ENCODE assay signal across 21 cellular contexts in genomic region chr1:7984826-7985225, GRCh38. TPM values are rescaled to one million over a fixed set of nuclear protein-coding genes. Genes with fewer than 3 reads are reported as not detected.
DNase-seq lines count a peak whose midpoint lies in the region; ATAC-seq, FAIRE-seq and TF ChIP-seq lines count a peak whose summit lies in the region.
"Had no signal": no experiment of that assay in that cellular context is flagged by ENCODE, and none has a peak within 500 bp of the region (broad histone marks: within the 10 kb centered on the region; RNA-seq: fewer than 3 reads in every experiment).

No MANE protein-coding gene starts in this region.

- H3K36me3 ChIP-seq in cardiac muscle cell = peaks cover 17% of the 10 kb centered on the region
- peaks cover 30 to 46% of the 10 kb centered on the region in 2 donors for H3K36me3 ChIP-seq in kidney (ENCODE audit: control insufficient read depth in 1 of 2, insufficient read depth in 2 of 2, low read length in 2 of 2)
- peaks cover 4 to 62% of the 10 kb centered on the region in 2 donors for H3K36me3 ChIP-seq in psoas muscle (ENCODE audit: insufficient read depth in 1 of 2, low read depth in 1 of 2)

- H3K9ac ChIP-seq in kidney (ENCODE audit: low read length in 2 of 2) = no peak overlapping the region
- H3K9ac ChIP-seq: GM23248, KMS-11 had no signal

- H3K4me3 Mint-ChIP-seq in nephron progenitor cell = no peak overlapping the region
- H3K4me3 Mint-ChIP-seq: B cell, CD14-positive monocyte had no signal

- no peak for TF ChIP-seq CTCF in cardiac muscle cell (IDR thresholded peaks at IDR 0.05; ENCODE audit: low read depth, low read length)
- no peak for TF ChIP-seq CTCF in nephron progenitor cell (IDR thresholded peaks at IDR 0.05)
- TF ChIP-seq CTCF in kidney (IDR thresholded peaks at IDR 0.05; ENCODE audit: borderline replicate concordance, extremely low read depth, insufficient read depth) = no peak
- TF ChIP-seq CTCF in psoas muscle (IDR thresholded peaks at IDR 0.05) = no peak

- H3K9me3 ChIP-seq in cardiac muscle cell (ENCODE audit: low read depth) = no peaks in the 10 kb centered on the region
- H3K9me3 ChIP-seq in kidney (ENCODE audit: control insufficient read depth in 1 of 2, low read length in 2 of 2) = no peaks in the 10 kb centered on the region
- no peaks in the 10 kb centered on the region for H3K9me3 ChIP-seq in psoas muscle
- H3K9me3 ChIP-seq: A549, HAP-1, SJSA1 had no signal

- H3K27me3 ChIP-seq in cardiac muscle cell (no peaks in the 10 kb centered on the region), psoas muscle (ENCODE audit: insufficient read depth in 3 of 3, low read length in 2 of 3) (no peaks in the 10 kb centered on the region)
- H3K27me3 ChIP-seq: SJSA1 had no signal

- peak overlapping the region; percentile 34 for H3K27ac ChIP-seq in cardiac muscle cell
- no peak overlapping the region for H3K27ac ChIP-seq in kidney (ENCODE audit: low read depth in 2 of 2, low read length in 2 of 2)
- H3K27ac ChIP-seq in psoas muscle = no peak overlapping the region
- H3K27ac ChIP-seq: GM23248, KMS-11, SJSA1 had no signal

- H3K36me3 Mint-ChIP-seq in nephron progenitor cell (ENCODE audit: low read depth) = peaks cover 59% of the 10 kb centered on the region

- peaks cover 26% of the 10 kb centered on the region for H3K4me1 Mint-ChIP-seq in nephron progenitor cell

- H3K27me3 Mint-ChIP-seq in nephron progenitor cell (ENCODE audit: low read depth, poor library complexity) = no peaks in the 10 kb centered on the region
- H3K27me3 Mint-ChIP-seq: B cell had no signal

- DNase-seq in cardiac muscle cell (ENCODE audit: low read depth in 1 of 2, low spot score in 1 of 2) = no peak
- no peak for DNase-seq in left ventricle myocardium superior
- peak; percentile 58 for DNase-seq in NCI-H2227 (lab: John Stamatoyannopoulos, UW; ENCODE audit: unreplicated experiment)
- no peak for DNase-seq in nephron progenitor cell
- no peak for DNase-seq in kidney
- no peak for DNase-seq in psoas muscle
- DNase-seq in hippocampal formation (lab: John Stamatoyannopoulos, UW) = no peak
- DNase-seq in DMS53 (lab: John Stamatoyannopoulos, UW) = no peak
- DNase-seq: GM23248, NCI-H1092 treated with DMSO at 0.1 percent for 48 hours, NCI-H1694, NCI-H526 treated with DMSO at 0.1 percent for 48 hours, OCI-M1 had no signal

- H3K4me1 ChIP-seq in cardiac muscle cell (ENCODE audit: low read depth) (peaks cover 18% of the 10 kb centered on the region), kidney (ENCODE audit: control insufficient read depth in 1 of 2, insufficient read depth in 1 of 2, low read depth in 1 of 2, low read length in 2 of 2) (peaks cover 0 to 3% of the 10 kb centered on the region in 2 donors), psoas muscle (peaks cover 15% of the 10 kb centered on the region)
- H3K4me1 ChIP-seq: HAP-1 had no signal

- 94 to 95% (median 94%) methylated on average over 15 of the region's 15 CpGs for WGBS in psoas muscle, 3 donors

- intact Hi-C loops in left ventricle myocardium superior (cut with micrococcal nuclease) (no loop called here), kidney (cut with DNase I) (loop anchor here (10.0 kb wide), 1 partner anchor 330 kb away; the partner anchor contains the start of gene SLC45A1), psoas muscle (cut with DNase I) (no loop called here)

- H3K9me3 Mint-ChIP-seq in nephron progenitor cell = no peaks in the 10 kb centered on the region

- H3K27ac Mint-ChIP-seq in nephron progenitor cell = peak overlapping the region; percentile 64
- H3K27ac Mint-ChIP-seq: B cell had no signal

- H3K4me3 ChIP-seq in cardiac muscle cell (no peak overlapping the region), kidney (ENCODE audit: low read length in 2 of 2) (no peak overlapping the region), psoas muscle (no peak overlapping the region)
- H3K4me3 ChIP-seq: A549, GM23248, HAP-1, SJSA1 had no signal

- ATAC-seq in left ventricle myocardium superior = no peak
- ATAC-seq in psoas muscle = no peak
- ATAC-seq: A549, Right ventricle myocardium inferior had no signal

- FAIRE-seq in kidney (lab: Jason Lieb, UNC) = no peak
- FAIRE-seq: A549, D721Med had no signal

RNA-seq across cellular contexts. Expression of gene PARK7, which starts 23.3 kb away (rescaled TPM):
- total RNA-seq in cardiac muscle cell = 199 and 241 TPM in 2 replicates
- 494 and 603 TPM in 2 replicates for polyA plus RNA-seq in cardiac muscle cell
- 335 TPM for total RNA-seq in left ventricle myocardium superior
- total RNA-seq in kidney = 239 TPM
- 481 TPM for polyA plus RNA-seq in kidney (ENCODE audit: insufficient read depth, low read depth, low replicate concordance)
- total RNA-seq in psoas muscle = 100 to 1,000 TPM; 389 to 467 (median 417) TPM
- 100 to 1,000 TPM; 430 to 441 (median 432) TPM for polyA plus RNA-seq in psoas muscle

RNA-seq across cellular contexts. Expression of gene ERRFI1, which starts 41.3 kb away (rescaled TPM):
- total RNA-seq in cardiac muscle cell (8.6 and 9.7 TPM in 2 replicates), left ventricle myocardium superior (10.2 TPM), kidney (71.3 TPM), psoas muscle (10 to 100 TPM; 23.2 to 76.2 (median 58.7) TPM)
- polyA plus RNA-seq in cardiac muscle cell (7.1 and 8.3 TPM in 2 replicates), kidney (ENCODE audit: insufficient read depth, low read depth, low replicate concordance) (25.0 TPM), psoas muscle (10 to 100 TPM; 55.4 to 99.9 (median 94.9) TPM)

RNA-seq across cellular contexts. Expression of gene TNFRSF9, which starts 44.2 kb away (rescaled TPM):
- total RNA-seq in cardiac muscle cell = 0.14 TPM in 1 of 2 replicates, not detected in the other
- polyA plus RNA-seq in cardiac muscle cell = 0.52 TPM in 1 of 2 replicates, not detected in the other
- total RNA-seq in left ventricle myocardium superior = not detected
- total RNA-seq in kidney = 0.54 TPM
- not detected for polyA plus RNA-seq in kidney (ENCODE audit: insufficient read depth, low read depth, low replicate concordance)
- total RNA-seq in psoas muscle = under 1 TPM in 1 of 4 donors, not detected in 3; 0.12 TPM
- under 1 TPM in 2 of 3 donors, not detected in 1; 0.01 TPM for polyA plus RNA-seq in psoas muscle
- total RNA-seq: GM23248, Right ventricle myocardium inferior had no signal
- polyA plus RNA-seq: GM23248 had no signal
